ENCODE assay signal across 8 cellular contexts in genomic region chrX:104112326-104112951, GRCh38. TPM values are rescaled to one million over a fixed set of nuclear protein-coding genes. Genes with fewer than 3 reads are reported as not detected.
A peak's percentile ranks its signal among the peaks of the same experiment; 100 is the strongest.
DNase-seq lines count a peak whose midpoint lies in the region; ATAC-seq lines count a peak whose summit lies in the region.

Gene ZCCHC18, plus strand, starts transcription at chrX:104112523. Its CDS starts 1,589 bp downstream, at chrX:104114112.

- DNase-seq in 8988T (peak; percentile 25), NCI-H1694 (lab: John Stamatoyannopoulos, UW) (peak; percentile 3), dermis microvascular lymphatic vessel endothelial cell (ENCODE audit: low read depth in 2 of 2) (peak; percentile 44 to 79), left lobe of liver (ENCODE audit: low spot score) (no peak)
- peak; percentile 19 for DNase-seq in stimulated activated CD8-positive, alpha-beta memory T cell treated with anti-CD3 and anti-CD28 coated beads, Interleukin-4, amount 100 ng/mL, for 24 hours (ENCODE audit: low read depth)

- peak; percentile 52 for ATAC-seq in GM18508 (IDR thresholded peaks at IDR 0.05; ENCODE audit: insufficient read depth, unreplicated experiment)
- peak; percentile 69 for ATAC-seq in HG02884 (IDR thresholded peaks at IDR 0.05; ENCODE audit: unreplicated experiment)
- peak; percentile 56 to 64 for ATAC-seq in activated CD4-positive, CD25-positive, alpha-beta regulatory T cell treated with anti-CD3 and anti-CD28 coated beads, Interleukin-2, amount 50 U/mL, for 24 hours
- ATAC-seq in left lobe of liver, result peak; percentile 70

RNA-seq across cellular contexts. Expression of gene ZCCHC18, which starts in this region (rescaled TPM):
- total RNA-seq in dermis microvascular lymphatic vessel endothelial cell, result 1.2 and 3.3 TPM in 2 replicates
- not detected for total RNA-seq in left lobe of liver

Comparison
In these comparisons a context has a peak if more than half of its experiments do, and no peak if none do; other contexts are left out.
1. Peak in ATAC-seq in left lobe of liver; RNA of the gene not detected or under 1 TPM.